ENCODE assay signal across 14 cellular contexts in the genomic region with DNA sequence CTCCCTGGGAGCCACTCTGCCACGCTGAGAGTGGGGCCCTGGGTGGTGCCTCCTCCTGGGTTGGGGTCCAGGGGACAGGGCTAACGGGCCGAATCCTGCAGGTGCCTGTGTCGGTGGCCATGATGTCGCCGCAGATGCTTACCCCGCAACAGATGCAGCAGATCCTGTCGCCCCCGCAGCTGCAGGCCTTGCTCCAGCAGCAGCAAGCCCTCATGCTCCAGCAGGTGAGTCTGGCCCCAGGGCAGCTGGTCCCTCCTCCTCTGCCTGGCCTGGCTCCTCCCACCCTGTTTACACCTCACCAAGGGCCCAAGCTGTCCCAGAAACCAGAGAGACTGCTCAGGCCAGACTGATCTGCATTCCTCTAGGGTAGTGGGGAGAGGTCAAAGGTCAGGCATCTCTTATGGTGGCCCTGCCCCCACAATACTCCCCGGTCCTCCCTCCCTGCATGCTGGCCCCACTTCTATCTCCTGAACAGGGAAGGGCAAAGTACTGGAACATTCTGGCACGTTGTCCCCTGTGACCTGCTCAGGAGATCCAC. TPM values are rescaled to one million over a fixed set of nuclear protein-coding genes. Genes with fewer than 3 reads are reported as not detected.
A peak's percentile ranks its signal among the peaks of the same experiment; 100 is the strongest.
DNase-seq lines count a peak whose midpoint lies in the region; ATAC-seq and TF ChIP-seq lines count a peak whose summit lies in the region.
"Had no signal": no experiment of that assay in that cellular context is flagged by ENCODE, and none has a peak within 500 bp of the region (broad histone marks: within the 10 kb centered on the region; RNA-seq: fewer than 3 reads in every experiment).

No MANE protein-coding gene starts in this region.

- H2AFZ ChIP-seq in mesenchymal stem cell (ENCODE audit: low read depth, low read length) = no peak overlapping the region

- H3K27me3 ChIP-seq in cardiac muscle cell = no peaks in the 10 kb centered on the region
- no peaks in the 10 kb centered on the region for H3K27me3 ChIP-seq in colonic mucosa
- no peaks in the 10 kb centered on the region for H3K27me3 ChIP-seq in right lobe of liver
- no peaks in the 10 kb centered on the region for H3K27me3 ChIP-seq in suprapubic skin
- no peaks in the 10 kb centered on the region for H3K27me3 ChIP-seq in mesenchymal stem cell (ENCODE audit: control insufficient read depth in 1 of 2, insufficient read depth in 1 of 2, low read length in 2 of 2)

- ATAC-seq in right lobe of liver = peak; percentile 83 to 93 (median 90)
- no peak for ATAC-seq in HG02885 (IDR thresholded peaks at IDR 0.05; ENCODE audit: poor library complexity, unreplicated experiment)
- ATAC-seq: activated CD4-positive, alpha-beta T cell treated with anti-CD3 and anti-CD28 coated beads for 36 hours; Panc1 had no signal

- no peak overlapping the region for H2BK5ac ChIP-seq in mesenchymal stem cell (ENCODE audit: low read depth, low read length, poor library complexity, severe bottlenecking)

- H3K14ac ChIP-seq in mesenchymal stem cell (ENCODE audit: low read length in 2 of 2) = peak overlapping the region in 1 of 2 experiments; percentile 49

- no peak overlapping the region for H2BK120ac ChIP-seq in mesenchymal stem cell (ENCODE audit: low read depth, low read length)

- TF ChIP-seq CTCF in cardiac muscle cell (IDR thresholded peaks at IDR 0.05; ENCODE audit: low read depth, low read length) (no peak), colonic mucosa (IDR thresholded peaks at IDR 0.05) (no peak), right lobe of liver (IDR thresholded peaks at IDR 0.05) (no peak), suprapubic skin (IDR thresholded peaks at IDR 0.05) (no peak)

- H3K36me3 ChIP-seq in cardiac muscle cell (peaks cover under 1% of the 10 kb centered on the region), colonic mucosa (peaks cover 6% of the 10 kb centered on the region), right lobe of liver (peaks cover 0 to 11% (median 3%) of the 10 kb centered on the region in 4 donors), suprapubic skin (peaks cover 32% of the 10 kb centered on the region), mesenchymal stem cell (ENCODE audit: control insufficient read depth in 1 of 2, insufficient read depth in 2 of 2, low read depth in 1 of 2, low read length in 2 of 2) (peaks cover 16 to 60% of the 10 kb centered on the region in 2 experiments)

- H3K9me3 ChIP-seq in cardiac muscle cell (ENCODE audit: low read depth) (no peaks in the 10 kb centered on the region), colonic mucosa (no peaks in the 10 kb centered on the region), right lobe of liver (no peaks in the 10 kb centered on the region), suprapubic skin (no peaks in the 10 kb centered on the region), mesenchymal stem cell (ENCODE audit: control insufficient read depth, low read length) (no peaks in the 10 kb centered on the region)

- intact Hi-C loops in cardiac septum (cut with DNase I) = loop anchor here (5.0 kb wide), 1 partner anchor 37 kb away; a partner anchor contains a TSS
- intact Hi-C loops in colonic mucosa (cut with DNase I) = no loop called here
- intact Hi-C loops in right lobe of liver (cut with DNase I) = no loop called here

- no peak overlapping the region for H3K4ac ChIP-seq in mesenchymal stem cell (ENCODE audit: low read depth in 1 of 2, low read length in 2 of 2)

- H2BK12ac ChIP-seq in mesenchymal stem cell (ENCODE audit: low read length in 2 of 2) = no peak overlapping the region

- no peak overlapping the region for H2BK15ac ChIP-seq in mesenchymal stem cell (ENCODE audit: low read depth, poor library complexity, severe bottlenecking)

- WGBS in right lobe of liver (ENCODE audit: insufficient coverage, low coverage, low lambda C conversion rate, missing lambda C conversion rate) = 40% methylated on average over 1 of the region's 11 CpGs
- 82% methylated on average over 11 of the region's 11 CpGs for WGBS in suprapubic skin
- WGBS in mesenchymal stem cell = 80% methylated on average over 11 of the region's 11 CpGs

- H3K4me2 ChIP-seq in mesenchymal stem cell (ENCODE audit: low read length, poor library complexity, severe bottlenecking) = no peak overlapping the region

- no peak overlapping the region for H3K18ac ChIP-seq in mesenchymal stem cell (ENCODE audit: low read depth in 1 of 2, low read length in 2 of 2)

- no peak overlapping the region for H4K8ac ChIP-seq in mesenchymal stem cell (ENCODE audit: low read length)

- H4K91ac ChIP-seq in mesenchymal stem cell (ENCODE audit: low read length) = no peak overlapping the region

- H3K27ac ChIP-seq in cardiac muscle cell (peak overlapping the region; percentile 75), colonic mucosa (no peak overlapping the region), right lobe of liver (peak overlapping the region; percentile 63 to 94 (median 87)), suprapubic skin (no peak overlapping the region), mesenchymal stem cell (ENCODE audit: low read length, poor library complexity, severe bottlenecking) (no peak overlapping the region)

- H2AK5ac ChIP-seq in mesenchymal stem cell (ENCODE audit: low read length, severe bottlenecking) = no peak overlapping the region

- peaks cover 30% of the 10 kb centered on the region for H3K4me1 ChIP-seq in cardiac muscle cell (ENCODE audit: low read depth)
- no peaks in the 10 kb centered on the region for H3K4me1 ChIP-seq in colonic mucosa
- peaks cover 0 to 37% (median 14%) of the 10 kb centered on the region in 4 donors for H3K4me1 ChIP-seq in right lobe of liver
- peaks cover 17% of the 10 kb centered on the region for H3K4me1 ChIP-seq in suprapubic skin
- peaks cover 40% of the 10 kb centered on the region for H3K4me1 ChIP-seq in mesenchymal stem cell (ENCODE audit: control insufficient read depth, insufficient read depth, low read depth, low read length)

- H3K4me3 ChIP-seq in cardiac muscle cell (no peak overlapping the region), colonic mucosa (no peak overlapping the region), right lobe of liver (no peak overlapping the region), suprapubic skin (no peak overlapping the region), mesenchymal stem cell (ENCODE audit: insufficient read depth in 1 of 2, low read depth in 1 of 2, low read length in 2 of 2) (no peak overlapping the region)

- peaks cover 23% of the 10 kb centered on the region for H3K79me1 ChIP-seq in mesenchymal stem cell (replicated peaks; ENCODE audit: low read length, poor library complexity, severe bottlenecking)

- TF ChIP-seq EP300 in suprapubic skin (IDR thresholded peaks at IDR 0.05) = no peak

- H3K9ac ChIP-seq in colonic mucosa (ENCODE audit: low read depth in 2 of 2, low read length in 2 of 2) (no peak overlapping the region), mesenchymal stem cell (ENCODE audit: low read length) (no peak overlapping the region)

- peak overlapping the region in 1 of 2 experiments; percentile 68 for H3K23ac ChIP-seq in mesenchymal stem cell (ENCODE audit: low read length in 2 of 2)

- in situ Hi-C loops in ACHN (cut with HindIII; ENCODE audit: low pct_ligation_motif_present, low pct_unique_long_range_greater_than_20kb, low sequenced_read_pairs) = no loop called here

- no peak for TF ChIP-seq POLR2A in right lobe of liver (IDR thresholded peaks at IDR 0.05)
- no peak for TF ChIP-seq POLR2A in suprapubic skin (IDR thresholded peaks at IDR 0.05)

- DNase-seq in cardiac muscle cell (ENCODE audit: low read depth in 1 of 2, low spot score in 1 of 2) (peak in 1 of 2 donors; percentile 41), cardiac septum (ENCODE audit: low spot score) (no peak), colonic mucosa (peak; percentile 34), right lobe of liver (peak; percentile 73 to 91 (median 90)), ACHN (no peak), suprapubic skin (ENCODE audit: low spot score in 2 of 2) (no peak), mesenchymal stem cell (no peak)
- DNase-seq: activated CD4-positive, alpha-beta T cell treated with anti-CD3 and anti-CD28 coated beads for 36 hours; activated naive CD8-positive, alpha-beta T cell treated with anti-CD3 and anti-CD28 coated beads, Interleukin-2, amount 10 ng/mL, durations not matched to agents 7 days and 5 days; MM.1S; NCI-H446; T-helper 2 cell had no signal

RNA-seq across cellular contexts. Expression of a gene that starts 38.6 kb away (rescaled TPM):
- 24.5 and 29.0 TPM in 2 replicates for total RNA-seq in cardiac muscle cell
- 42.5 and 51.1 TPM in 2 replicates for polyA plus RNA-seq in cardiac muscle cell
- 20.3 TPM for total RNA-seq in cardiac septum
- 10 to 100 TPM; 33.6 to 50.4 TPM for total RNA-seq in colonic mucosa
- 10 to 100 TPM; 12.6 to 19.2 (median 14.9) TPM for total RNA-seq in right lobe of liver
- total RNA-seq in suprapubic skin = 10 to 100 TPM in 2 of 4 donors, 1 to 10 TPM in 2; 8.1 to 12.1 (median 10.4) TPM
- polyA plus RNA-seq in mesenchymal stem cell (2013, experiment 1 of 2) = 23.4 TPM
- polyA plus RNA-seq in mesenchymal stem cell (2013, experiment 2 of 2) = 22.7 TPM

RNA-seq across cellular contexts. Expression of a gene that starts 53.5 kb away (rescaled TPM):
- total RNA-seq in cardiac muscle cell = 100.0 and 137 TPM in 2 replicates
- polyA plus RNA-seq in cardiac muscle cell = 27.5 and 27.9 TPM in 2 replicates
- 4.3 TPM for total RNA-seq in cardiac septum
- total RNA-seq in colonic mucosa = 1 to 10 TPM; 1.1 to 1.9 TPM
- total RNA-seq in right lobe of liver = 1 to 10 TPM in 2 of 6 experiments, under 1 TPM in 1, not detected in 3; 0.29 to 2.4 (median 1.1) TPM
- total RNA-seq in suprapubic skin = 10 to 100 TPM; 21.7 to 51.8 (median 31.4) TPM
- polyA plus RNA-seq in mesenchymal stem cell (2013, experiment 1 of 2) = 48.8 TPM
- 49.1 TPM for polyA plus RNA-seq in mesenchymal stem cell (2013, experiment 2 of 2)
- total RNA-seq: activated CD4-positive, alpha-beta T cell treated with anti-CD3 and anti-CD28 coated beads for 36 hours; activated naive CD8-positive, alpha-beta T cell treated with anti-CD3 and anti-CD28 coated beads, Interleukin-2, amount 10 ng/mL, durations not matched to agents 7 days and 5 days had no signal

Comparison
In these comparisons a context has a peak if more than half of its experiments do, and no peak if none do; other contexts are left out.
1. DNase-seq: peak in colonic mucosa (single experiment) and right lobe of liver (3 of 3); none in cardiac septum (single experiment), ACHN (single experiment), suprapubic skin (0 of 2) and mesenchymal stem cell (single experiment).
2. H3K27ac ChIP-seq: peak in cardiac muscle cell (single experiment) and right lobe of liver (3 of 3); none in colonic mucosa (single experiment), suprapubic skin (single experiment) and mesenchymal stem cell (single experiment).